Comparison of ENCODE assay signal across 23 cellular contexts in the genomic region with DNA sequence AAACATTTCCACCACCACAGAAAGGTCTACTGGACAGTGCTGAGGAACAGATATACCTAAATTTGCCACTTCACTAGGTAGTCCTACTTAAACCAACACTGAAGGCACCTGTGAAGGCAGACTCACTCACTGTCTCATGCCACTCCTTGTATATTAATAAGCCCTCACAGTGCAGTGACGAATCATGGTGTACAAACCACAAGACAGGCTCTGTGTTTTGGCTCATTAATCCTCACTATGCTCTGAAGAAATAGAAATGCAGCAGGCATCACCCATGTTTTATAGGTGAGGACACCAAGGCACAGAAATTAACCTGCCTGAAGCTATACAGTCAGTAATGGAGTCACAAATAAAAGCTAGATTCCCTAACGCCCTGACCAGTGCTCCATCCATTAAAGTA.
"Had no signal": no experiment of that assay in that cellular context is flagged by ENCODE, and none has a peak within 500 bp of the region (broad histone marks: within the 10 kb centered on the region; RNA-seq: fewer than 3 reads in every experiment).

No MANE protein-coding gene starts in this region.

- DNase-seq: central memory CD4-positive, alpha-beta T cell; cortex of kidney; dorsolateral prefrontal cortex; effector CD8-positive, alpha-beta T cell; foreskin melanocyte; heart left ventricle; hippocampal formation; left ventricle myocardium inferior; lower lobe of right lung; mesenchymal stem cell; naive thymus-derived CD4-positive, alpha-beta T cell; nephron progenitor cell; retina; stimulated activated CD4-positive, alpha-beta T cell treated with anti-CD3 and anti-CD28 coated beads, Interleukin-12 subunit alpha, Interleukin-12 subunit beta, amount 100 ng/mL, for 4 hours; stimulated activated naive CD4-positive, alpha-beta T cell; stomach; substantia nigra; transverse colon had no signal

- H3K9ac ChIP-seq: parathyroid adenoma had no signal

- H3K4me1 ChIP-seq: heart left ventricle, left ventricle myocardium inferior, lower lobe of right lung, parathyroid adenoma, prostate gland, stomach, transverse colon had no signal

- H3K27me3 ChIP-seq: dorsolateral prefrontal cortex, heart left ventricle, stomach, transverse colon had no signal

- H3K36me3 ChIP-seq: prostate gland had no signal

- H3K9me3 ChIP-seq: heart left ventricle, left ventricle myocardium inferior, lower lobe of right lung, prostate gland, stomach, thoracic aorta, transverse colon had no signal

- H3K4me3 ChIP-seq: dorsolateral prefrontal cortex, heart left ventricle, left ventricle myocardium inferior, lower lobe of right lung, prostate gland, skin epidermis, stomach, thoracic aorta, transverse colon had no signal

- H2AFZ ChIP-seq: parathyroid adenoma had no signal

- ATAC-seq: heart left ventricle; lower lobe of right lung; naive thymus-derived CD4-positive, alpha-beta T cell; sciatic nerve had no signal

- H3K79me2 ChIP-seq: parathyroid adenoma had no signal

- H3K27ac ChIP-seq: dorsolateral prefrontal cortex, heart left ventricle, left ventricle myocardium inferior, lower lobe of right lung, parathyroid adenoma, prostate gland, skin epidermis, stomach, thoracic aorta, transverse colon had no signal
